ENCODE assay signal across 1 cellular context in the genomic region with DNA sequence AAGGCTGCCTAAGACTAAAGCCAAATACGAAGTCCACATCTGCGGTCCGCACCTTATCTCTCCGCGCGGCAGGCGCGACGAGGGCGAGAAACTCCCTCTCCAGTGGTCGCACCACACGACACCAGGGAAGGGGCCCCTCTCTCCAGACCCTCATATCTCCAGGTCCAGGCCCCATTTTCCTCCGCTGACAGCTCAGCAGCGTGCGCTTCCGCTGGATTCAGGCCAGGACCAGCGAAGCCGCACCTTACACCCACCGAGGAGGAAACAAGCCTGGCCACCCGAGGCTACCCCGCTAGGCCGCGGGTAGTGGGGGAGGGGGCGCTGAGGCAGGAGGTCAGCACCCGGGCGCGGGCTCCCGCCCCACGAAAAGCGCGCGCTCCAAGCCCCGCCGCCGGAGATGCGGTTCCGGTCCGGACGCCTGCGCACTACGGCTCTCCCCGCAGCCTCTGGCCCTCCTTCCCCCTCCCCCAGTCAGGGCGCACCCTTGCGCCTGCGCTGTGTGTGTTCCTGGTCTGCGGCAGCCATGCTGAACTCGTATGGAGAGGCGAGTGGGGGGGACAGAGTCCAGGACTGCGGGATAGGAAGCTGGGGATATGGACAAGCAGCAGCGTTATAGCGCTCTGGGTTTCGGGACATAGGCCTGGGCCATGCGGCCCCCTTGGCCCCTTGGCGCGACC.
TF ChIP-seq lines count a peak whose summit lies in the region.

TSS of gene BRD2 (plus strand) at position 502 of the 677 bp plus-strand sequence. CDS start 4,305 bp downstream, outside the sequence.

TF ChIP-seq in HEK293, 187 proteins besides CTCF, POLR2A, EP300 and RAD21 (continued from another document and continues in another):
- TF ChIP-seq, protein P1, sequence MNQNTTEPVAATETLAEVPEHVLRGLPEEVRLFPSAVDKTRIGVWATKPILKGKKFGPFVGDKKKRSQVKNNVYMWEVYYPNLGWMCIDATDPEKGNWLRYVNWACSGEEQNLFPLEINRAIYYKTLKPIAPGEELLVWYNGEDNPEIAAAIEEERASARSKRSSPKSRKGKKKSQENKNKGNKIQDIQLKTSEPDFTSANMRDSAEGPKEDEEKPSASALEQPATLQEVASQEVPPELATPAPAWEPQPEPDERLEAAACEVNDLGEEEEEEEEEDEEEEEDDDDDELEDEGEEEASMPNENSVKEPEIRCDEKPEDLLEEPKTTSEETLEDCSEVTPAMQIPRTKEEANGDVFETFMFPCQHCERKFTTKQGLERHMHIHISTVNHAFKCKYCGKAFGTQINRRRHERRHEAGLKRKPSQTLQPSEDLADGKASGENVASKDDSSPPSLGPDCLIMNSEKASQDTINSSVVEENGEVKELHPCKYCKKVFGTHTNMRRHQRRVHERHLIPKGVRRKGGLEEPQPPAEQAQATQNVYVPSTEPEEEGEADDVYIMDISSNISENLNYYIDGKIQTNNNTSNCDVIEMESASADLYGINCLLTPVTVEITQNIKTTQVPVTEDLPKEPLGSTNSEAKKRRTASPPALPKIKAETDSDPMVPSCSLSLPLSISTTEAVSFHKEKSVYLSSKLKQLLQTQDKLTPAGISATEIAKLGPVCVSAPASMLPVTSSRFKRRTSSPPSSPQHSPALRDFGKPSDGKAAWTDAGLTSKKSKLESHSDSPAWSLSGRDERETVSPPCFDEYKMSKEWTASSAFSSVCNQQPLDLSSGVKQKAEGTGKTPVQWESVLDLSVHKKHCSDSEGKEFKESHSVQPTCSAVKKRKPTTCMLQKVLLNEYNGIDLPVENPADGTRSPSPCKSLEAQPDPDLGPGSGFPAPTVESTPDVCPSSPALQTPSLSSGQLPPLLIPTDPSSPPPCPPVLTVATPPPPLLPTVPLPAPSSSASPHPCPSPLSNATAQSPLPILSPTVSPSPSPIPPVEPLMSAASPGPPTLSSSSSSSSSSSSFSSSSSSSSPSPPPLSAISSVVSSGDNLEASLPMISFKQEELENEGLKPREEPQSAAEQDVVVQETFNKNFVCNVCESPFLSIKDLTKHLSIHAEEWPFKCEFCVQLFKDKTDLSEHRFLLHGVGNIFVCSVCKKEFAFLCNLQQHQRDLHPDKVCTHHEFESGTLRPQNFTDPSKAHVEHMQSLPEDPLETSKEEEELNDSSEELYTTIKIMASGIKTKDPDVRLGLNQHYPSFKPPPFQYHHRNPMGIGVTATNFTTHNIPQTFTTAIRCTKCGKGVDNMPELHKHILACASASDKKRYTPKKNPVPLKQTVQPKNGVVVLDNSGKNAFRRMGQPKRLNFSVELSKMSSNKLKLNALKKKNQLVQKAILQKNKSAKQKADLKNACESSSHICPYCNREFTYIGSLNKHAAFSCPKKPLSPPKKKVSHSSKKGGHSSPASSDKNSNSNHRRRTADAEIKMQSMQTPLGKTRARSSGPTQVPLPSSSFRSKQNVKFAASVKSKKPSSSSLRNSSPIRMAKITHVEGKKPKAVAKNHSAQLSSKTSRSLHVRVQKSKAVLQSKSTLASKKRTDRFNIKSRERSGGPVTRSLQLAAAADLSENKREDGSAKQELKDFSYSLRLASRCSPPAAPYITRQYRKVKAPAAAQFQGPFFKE (tag by site-specific recombination; IDR thresholded peaks at IDR 0.05; ENCODE audit: borderline replicate concordance), result no peak
- no peak for TF ChIP-seq ZNF544 (tag by site-specific recombination; IDR thresholded peaks at IDR 0.05)
- peak; percentile 23; the same call in 1 of the 2 replicates for TF ChIP-seq GFI1B (tag by site-specific recombination; IDR thresholded peaks at IDR 0.05)
- TF ChIP-seq ZNF404 (tag by site-specific recombination; IDR thresholded peaks at IDR 0.05), result no peak
- no peak for TF ChIP-seq ZNF211 (tag by site-specific recombination; IDR thresholded peaks at IDR 0.05; ENCODE audit: low read depth)
- TF ChIP-seq SCRT1 (tag by site-specific recombination; IDR thresholded peaks at IDR 0.05; ENCODE audit: borderline replicate concordance), result no peak
- TF ChIP-seq ELK4 (IDR thresholded peaks at IDR 0.05; ENCODE audit: borderline replicate concordance, low read depth, low read length), result no peak
- TF ChIP-seq ZBTB26 (tag by site-specific recombination; optimal IDR thresholded peaks at IDR 0.05), result peak; percentile 99
- TF ChIP-seq ZNF280D (tag by site-specific recombination; IDR thresholded peaks at IDR 0.05), result no peak
- TF ChIP-seq ZNF366 (tag by site-specific recombination; conservative IDR thresholded peaks at IDR 0.05), result peak; percentile 12; the same call in 1 of the 2 replicates
- peak; percentile 70 for TF ChIP-seq GLIS1 (tag by site-specific recombination; IDR thresholded peaks at IDR 0.05)
- TF ChIP-seq ZNF155 (tag by site-specific recombination; IDR thresholded peaks at IDR 0.05), result no peak
- TF ChIP-seq ZNF624 (tag by site-specific recombination; IDR thresholded peaks at IDR 0.05), result no peak
- TF ChIP-seq WT1 (tag by site-specific recombination; IDR thresholded peaks at IDR 0.05), result peak; percentile 75
- TF ChIP-seq ZNF223 (tag by site-specific recombination; IDR thresholded peaks at IDR 0.05), result no peak
- no peak for TF ChIP-seq ZNF707 (tag by site-specific recombination; IDR thresholded peaks at IDR 0.05)
- peak; percentile 53; the same call in 1 of the 2 replicates for TF ChIP-seq ZNF768 (tag by site-specific recombination; IDR thresholded peaks at IDR 0.05)
- TF ChIP-seq, protein P2, sequence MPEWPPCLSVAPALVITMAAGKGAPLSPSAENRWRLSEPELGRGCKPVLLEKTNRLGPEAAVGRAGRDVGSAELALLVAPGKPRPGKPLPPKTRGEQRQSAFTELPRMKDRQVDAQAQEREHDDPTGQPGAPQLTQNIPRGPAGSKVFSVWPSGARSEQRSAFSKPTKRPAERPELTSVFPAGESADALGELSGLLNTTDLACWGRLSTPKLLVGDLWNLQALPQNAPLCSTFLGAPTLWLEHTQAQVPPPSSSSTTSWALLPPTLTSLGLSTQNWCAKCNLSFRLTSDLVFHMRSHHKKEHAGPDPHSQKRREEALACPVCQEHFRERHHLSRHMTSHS (tag by site-specific recombination; IDR thresholded peaks at IDR 0.05), result no peak
- no peak for TF ChIP-seq HOXA7 (CRISPR knock-in tag; IDR thresholded peaks at IDR 0.05; ENCODE audit: borderline replicate concordance)
- no peak for TF ChIP-seq ZNF664 (tag by site-specific recombination; IDR thresholded peaks at IDR 0.05)
- no peak for TF ChIP-seq ZNF37A (tag by site-specific recombination; IDR thresholded peaks at IDR 0.05)
- no peak for TF ChIP-seq ZNF23 (tag by site-specific recombination; IDR thresholded peaks at IDR 0.05; ENCODE audit: borderline replicate concordance)
- TF ChIP-seq REPIN1 (tag by site-specific recombination; IDR thresholded peaks at IDR 0.05; ENCODE audit: low read depth), result no peak
- 0 out of 2 replicates have a peak, but pooled peaks have one; percentile 32 for TF ChIP-seq MYNN (tag by site-specific recombination; IDR thresholded peaks at IDR 0.05; ENCODE audit: borderline replicate concordance)
- no peak for TF ChIP-seq ATF2 (tag by site-specific recombination; IDR thresholded peaks at IDR 0.05; ENCODE audit: low read depth)
- no peak for TF ChIP-seq ZNF521 (tag by site-specific recombination; IDR thresholded peaks at IDR 0.05)
- peak; percentile 65; the same call in 1 of the 2 replicates for TF ChIP-seq ZNF629 (tag by site-specific recombination; IDR thresholded peaks at IDR 0.05)
- peak; percentile 83 for TF ChIP-seq ZBTB1 (tag by site-specific recombination; IDR thresholded peaks at IDR 0.05)
- peak; percentile 75; the same call in 1 of the 2 replicates for TF ChIP-seq ZNF639 (tag by site-specific recombination; IDR thresholded peaks at IDR 0.05)
- TF ChIP-seq ZNF623 (tag by site-specific recombination; IDR thresholded peaks at IDR 0.05), result no peak; the same call in 1 of the 2 replicates
- peak; percentile 96 for TF ChIP-seq ZEB2 (tag by site-specific recombination; IDR thresholded peaks at IDR 0.05)
- no peak for TF ChIP-seq ZNF114 (tag by site-specific recombination; IDR thresholded peaks at IDR 0.05)
- TF ChIP-seq SCRT2 (tag by site-specific recombination; IDR thresholded peaks at IDR 0.05), result no peak
- TF ChIP-seq ZNF112 (tag by site-specific recombination; IDR thresholded peaks at IDR 0.05), result no peak
- no peak for TF ChIP-seq ZNF670 (tag by site-specific recombination; IDR thresholded peaks at IDR 0.05; ENCODE audit: low read depth)
- TF ChIP-seq ZNF175 (tag by site-specific recombination; IDR thresholded peaks at IDR 0.05), result no peak
- no peak; the same call in 1 of the 2 replicates for TF ChIP-seq ZNF341 (tag by site-specific recombination; IDR thresholded peaks at IDR 0.05; ENCODE audit: low read depth)
- no peak for TF ChIP-seq ZNF433 (tag by site-specific recombination; IDR thresholded peaks at IDR 0.05; ENCODE audit: low read depth)
- peak; percentile 97; the same call in 1 of the 2 replicates for TF ChIP-seq ZNF561 (tag by site-specific recombination; IDR thresholded peaks at IDR 0.05; ENCODE audit: borderline replicate concordance)
- TF ChIP-seq ZNF792 (tag by site-specific recombination; IDR thresholded peaks at IDR 0.05), result peak; percentile 80; the same call in 1 of the 2 replicates
- TF ChIP-seq, protein P3, sequence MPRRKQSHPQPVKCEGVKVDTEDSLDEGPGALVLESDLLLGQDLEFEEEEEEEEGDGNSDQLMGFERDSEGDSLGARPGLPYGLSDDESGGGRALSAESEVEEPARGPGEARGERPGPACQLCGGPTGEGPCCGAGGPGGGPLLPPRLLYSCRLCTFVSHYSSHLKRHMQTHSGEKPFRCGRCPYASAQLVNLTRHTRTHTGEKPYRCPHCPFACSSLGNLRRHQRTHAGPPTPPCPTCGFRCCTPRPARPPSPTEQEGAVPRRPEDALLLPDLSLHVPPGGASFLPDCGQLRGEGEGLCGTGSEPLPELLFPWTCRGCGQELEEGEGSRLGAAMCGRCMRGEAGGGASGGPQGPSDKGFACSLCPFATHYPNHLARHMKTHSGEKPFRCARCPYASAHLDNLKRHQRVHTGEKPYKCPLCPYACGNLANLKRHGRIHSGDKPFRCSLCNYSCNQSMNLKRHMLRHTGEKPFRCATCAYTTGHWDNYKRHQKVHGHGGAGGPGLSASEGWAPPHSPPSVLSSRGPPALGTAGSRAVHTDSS (tag by site-specific recombination; IDR thresholded peaks at IDR 0.05), result no peak
- TF ChIP-seq ZBTB7A (tag by site-specific recombination; IDR thresholded peaks at IDR 0.05; ENCODE audit: low read depth), result no peak
- no peak; the same call in 1 of the 2 replicates for TF ChIP-seq KLF10 (tag by site-specific recombination; IDR thresholded peaks at IDR 0.05)
- TF ChIP-seq ZNF529 (tag by site-specific recombination; IDR thresholded peaks at IDR 0.05; ENCODE audit: insufficient replicate concordance), result no peak
- peak; percentile 69; the same call in 1 of the 2 replicates for TF ChIP-seq KLF7 (tag by site-specific recombination; IDR thresholded peaks at IDR 0.05; ENCODE audit: borderline replicate concordance)
- TF ChIP-seq ZFP37 (tag by site-specific recombination; IDR thresholded peaks at IDR 0.05), result peak; percentile 96
